13 cellular contexts compared by ENCODE assay signal in genomic region chr17:15462962-15463361, GRCh38. TPM values are rescaled to one million over a fixed set of nuclear protein-coding genes. Genes with fewer than 3 reads are reported as not detected.
DNase-seq lines count a peak whose midpoint lies in the region; ATAC-seq and TF ChIP-seq lines count a peak whose summit lies in the region.
"Had no signal": no experiment of that assay in that cellular context is flagged by ENCODE, and none has a peak within 500 bp of the region (broad histone marks: within the 10 kb centered on the region; RNA-seq: fewer than 3 reads in every experiment).

No MANE protein-coding gene starts in this region.

- peak overlapping the region; percentile 5; the same call in 1 of the 2 replicates for H2AFZ ChIP-seq in GM23248

- H3K9me3 ChIP-seq in GM23248 (ENCODE audit: low read depth): no peaks in the 10 kb centered on the region
- H3K9me3 ChIP-seq in colonic mucosa: no peaks in the 10 kb centered on the region
- no peaks in the 10 kb centered on the region for H3K9me3 ChIP-seq in lower lobe of right lung
- no peaks in the 10 kb centered on the region for H3K9me3 ChIP-seq in subcutaneous abdominal adipose tissue (ENCODE audit: control insufficient read depth in 5 of 5, low read length in 5 of 5)
- no peaks in the 10 kb centered on the region for H3K9me3 ChIP-seq in A673 (ENCODE audit: low read depth, low read length, poor library complexity, severe bottlenecking)
- no peaks in the 10 kb centered on the region for H3K9me3 ChIP-seq in right lobe of liver

- H3K36me3 ChIP-seq in GM23248 (ENCODE audit: low read depth): no peaks in the 10 kb centered on the region
- H3K36me3 ChIP-seq in colonic mucosa: no peaks in the 10 kb centered on the region
- no peaks in the 10 kb centered on the region for H3K36me3 ChIP-seq in lower lobe of right lung
- no peaks in the 10 kb centered on the region for H3K36me3 ChIP-seq in subcutaneous abdominal adipose tissue (ENCODE audit: control insufficient read depth in 5 of 5, insufficient read depth in 5 of 5, low read length in 5 of 5)
- H3K36me3 ChIP-seq in A673 (ENCODE audit: insufficient read depth, low read length, poor library complexity, severe bottlenecking): no peaks in the 10 kb centered on the region
- H3K36me3 ChIP-seq in right lobe of liver: no peaks in the 10 kb centered on the region

- peaks cover 21% of the 10 kb centered on the region for H3F3A ChIP-seq in GM23248 (ENCODE audit: insufficient read depth)

- no peaks in the 10 kb centered on the region for H3K79me2 ChIP-seq in GM23248 (ENCODE audit: insufficient read depth)

- peaks cover 22% of the 10 kb centered on the region for H3K4me1 ChIP-seq in GM23248 (ENCODE audit: insufficient read depth)
- no peaks in the 10 kb centered on the region for H3K4me1 ChIP-seq in colonic mucosa
- peaks cover 31% of the 10 kb centered on the region for H3K4me1 ChIP-seq in lower lobe of right lung
- peaks cover 7 to 49% (median 36%) of the 10 kb centered on the region in 5 donors for H3K4me1 ChIP-seq in subcutaneous abdominal adipose tissue (ENCODE audit: control insufficient read depth in 5 of 5, insufficient read depth in 5 of 5, low read length in 5 of 5)
- H3K4me1 ChIP-seq in A673 (ENCODE audit: insufficient read depth, low read length, poor library complexity, severe bottlenecking): no peaks in the 10 kb centered on the region
- H3K4me1 ChIP-seq in right lobe of liver: no peaks in the 10 kb centered on the region

- BruUV-seq in A673 (replicated peaks; lab: Mats Ljungman, UMichigan): no TSS peak

- DNase-seq in GM23248 (peak; percentile 69), colonic mucosa (no peak), lower lobe of right lung (no peak), HEK293T (ENCODE audit: extremely low spot score) (no peak), A673 (ENCODE audit: low spot score) (no peak), LoVo (ENCODE audit: low spot score) (no peak), right lobe of liver (no peak)
- DNase-seq: activated CD4-positive, alpha-beta T cell treated with anti-CD3 and anti-CD28 coated beads for 4 hours; DMS79 treated with DMSO at 0.1 percent for 48 hours; GOT3; NCI-H2171 had no signal

- peak overlapping the region; percentile 59 for H3K27ac ChIP-seq in GM23248
- H3K27ac ChIP-seq in colonic mucosa: peak overlapping the region; percentile 2
- peak overlapping the region; percentile 22 for H3K27ac ChIP-seq in lower lobe of right lung
- H3K27ac ChIP-seq in subcutaneous abdominal adipose tissue (ENCODE audit: low read depth, low read length): peak overlapping the region; percentile 54
- H3K27ac ChIP-seq in A673 (ENCODE audit: low read depth, low read length, poor library complexity, severe bottlenecking): no peak overlapping the region
- H3K27ac ChIP-seq in right lobe of liver: no peak overlapping the region

- intact Hi-C loops in colonic mucosa (cut with DNase I): no loop called here
- intact Hi-C loops in lower lobe of right lung (cut with DNase I): no loop called here
- intact Hi-C loops in A673 (cut with micrococcal nuclease; ENCODE audit: unreplicated experiment): no loop called here
- intact Hi-C loops in right lobe of liver (cut with DNase I): no loop called here

- TF ChIP-seq CTCF in colonic mucosa (IDR thresholded peaks at IDR 0.05): no peak
- TF ChIP-seq CTCF in lower lobe of right lung (IDR thresholded peaks at IDR 0.05): no peak
- TF ChIP-seq CTCF in A673 (conservative IDR thresholded peaks at IDR 0.05; ENCODE audit: low read depth, low read length): no peak
- no peak for TF ChIP-seq CTCF in right lobe of liver (IDR thresholded peaks at IDR 0.05)

- CTCF ChIA-PET in HEK293T (lab: Yijun Ruan, JAX): no interaction called here
- CTCF ChIA-PET in A673 (lab: Charles Lee): no interaction called here

- 7 to 20% methylated on average over 5 of the region's 5 CpGs for WGBS in GM23248 (ENCODE audit: low coverage in 1 of 2, low lambda C conversion rate in 2 of 2, missing lambda C conversion rate in 2 of 2), 2 experiments
- whole genome bisulfite sequencing in right lobe of liver (ENCODE audit: insufficient coverage, low coverage, low lambda C conversion rate, missing lambda C conversion rate): 80% methylated on average over 4 of the region's 5 CpGs

- no peak overlapping the region for H3K4me3 ChIP-seq in GM23248
- no peak overlapping the region for H3K4me3 ChIP-seq in colonic mucosa
- H3K4me3 ChIP-seq in lower lobe of right lung: no peak overlapping the region
- no peak overlapping the region for H3K4me3 ChIP-seq in subcutaneous abdominal adipose tissue (ENCODE audit: low read depth in 1 of 5, low read length in 5 of 5)
- no peak overlapping the region for H3K4me3 ChIP-seq in A673 (ENCODE audit: low read depth, low read length, poor library complexity, severe bottlenecking)
- no peak overlapping the region for H3K4me3 ChIP-seq in right lobe of liver
- H3K4me3 ChIP-seq: skin epidermis had no signal

- ATAC-seq in lower lobe of right lung (no peak), right lobe of liver (no peak)

- POLR2A ChIA-PET in HEK293T (lab: Yijun Ruan, JAX) (no interaction called here), A673 (lab: Charles Lee; ENCODE audit: low non-redundant PET) (no interaction called here)

- no peaks in the 10 kb centered on the region for H4K20me1 ChIP-seq in GM23248 (ENCODE audit: insufficient read depth)

- in situ Hi-C loops in GM23248 (cut with MboI): no loop called here

- H3K27me3 ChIP-seq in GM23248 (replicated peaks; ENCODE audit: insufficient read depth) (no peaks in the 10 kb centered on the region), colonic mucosa (no peaks in the 10 kb centered on the region), lower lobe of right lung (ENCODE audit: low read depth) (no peaks in the 10 kb centered on the region), subcutaneous abdominal adipose tissue (ENCODE audit: control insufficient read depth in 5 of 5, insufficient read depth in 4 of 5, low read length in 5 of 5) (no peaks in the 10 kb centered on the region), A673 (replicated peaks; ENCODE audit: insufficient read depth, low read depth, low read length, poor library complexity) (no peaks in the 10 kb centered on the region), right lobe of liver (no peaks in the 10 kb centered on the region)

- no peaks in the 10 kb centered on the region for H3K9me2 ChIP-seq in GM23248 (ENCODE audit: insufficient read depth)

- H3K4me2 ChIP-seq in GM23248 (ENCODE audit: unreplicated experiment): peak overlapping the region; percentile 63

- TF ChIP-seq POLR2A in right lobe of liver (IDR thresholded peaks at IDR 0.05): no peak

- H3K9ac ChIP-seq in GM23248: peak overlapping the region; percentile 41; the same call in 1 of the 2 replicates
- H3K9ac ChIP-seq in colonic mucosa (ENCODE audit: low read depth in 2 of 2, low read length in 2 of 2): no peak overlapping the region
- H3K9ac ChIP-seq in subcutaneous abdominal adipose tissue (ENCODE audit: low read length in 5 of 5): peak overlapping the region in 1 of 5 donors; percentile 41

TF ChIP-seq in HEK293T, 16 proteins besides CTCF, POLR2A, EP300 and RAD21:
- TF ChIP-seq TARDBP (IDR thresholded peaks at IDR 0.05): no peak
- no peak for TF ChIP-seq NFRKB (IDR thresholded peaks at IDR 0.05)
- TF ChIP-seq ELF4 (IDR thresholded peaks at IDR 0.05): no peak
- TF ChIP-seq LEF1 (IDR thresholded peaks at IDR 0.05; ENCODE audit: borderline replicate concordance): no peak
- no peak for TF ChIP-seq SUZ12 (IDR thresholded peaks at IDR 0.05)
- TF ChIP-seq BHLHE40 (IDR thresholded peaks at IDR 0.05; ENCODE audit: borderline replicate concordance): no peak
- no peak for TF ChIP-seq ARNT (IDR thresholded peaks at IDR 0.05)
- no peak for TF ChIP-seq FOXM1 (IDR thresholded peaks at IDR 0.05; ENCODE audit: borderline replicate concordance)
- no peak for TF ChIP-seq SP1 (IDR thresholded peaks at IDR 0.05)
- TF ChIP-seq ZNF384 (IDR thresholded peaks at IDR 0.05): no peak
- TF ChIP-seq CTBP1 (IDR thresholded peaks at IDR 0.05; ENCODE audit: borderline replicate concordance): no peak
- no peak for TF ChIP-seq L3MBTL2 (conservative IDR thresholded peaks at IDR 0.05)
- TF ChIP-seq FOXK2 (IDR thresholded peaks at IDR 0.05): no peak
- TF ChIP-seq FOXA1 (IDR thresholded peaks at IDR 0.05): no peak
- no peak for TF ChIP-seq HDGF (IDR thresholded peaks at IDR 0.05; ENCODE audit: borderline replicate concordance)
- no peak for TF ChIP-seq PKNOX1 (IDR thresholded peaks at IDR 0.05)

RNA-seq across cellular contexts. Expression of gene CDRT4, which starts 4.5 kb away (rescaled TPM):
- total RNA-seq in GM23248 (2014; rRNA removed; shearing (Covaris generic)): 3.8 and 23.3 TPM in 2 replicates
- 3.0 and 4.1 TPM in 2 replicates for polyA plus RNA-seq in GM23248 (2016; fragmentation: Nextera tagmentation; extraction: Ambion mirVana)
- 1 to 10 TPM; 3.8 to 5.3 TPM for total RNA-seq in colonic mucosa
- total RNA-seq in lower lobe of right lung: 13.4 TPM
- 0.62 and 1.3 TPM in 2 replicates for total RNA-seq in A673 (2021)
- 1 to 10 TPM in 3 of 6 experiments, under 1 TPM in 3; 0.43 to 3.3 (median 1.3) TPM for total RNA-seq in right lobe of liver

Comparison
In these comparisons a context has a peak if more than half of its experiments do, and no peak if none do; other contexts are left out.
1. H3K27ac ChIP-seq: peak in GM23248 (single experiment), colonic mucosa (single experiment), lower lobe of right lung (single experiment) and subcutaneous abdominal adipose tissue (single experiment); none in A673 (single experiment) and right lobe of liver (0 of 3).